8 cellular contexts compared by ENCODE assay signal in genomic region chr9:27573699-27574265, GRCh38. TPM values are rescaled to one million over a fixed set of nuclear protein-coding genes. Genes with fewer than 3 reads are reported as not detected.
DNase-seq lines count a peak whose midpoint lies in the region; ATAC-seq and TF ChIP-seq lines count a peak whose summit lies in the region.

No MANE protein-coding gene starts in this region.

- H3K9me3 Mint-ChIP-seq in activated T-cell treated with anti-CD3 and anti-CD28 coated beads, Interleukin-2, amount 50 U/mL, for 24 hours = peaks cover 3% of the 10 kb centered on the region

- H3K36me3 Mint-ChIP-seq in activated T-cell treated with anti-CD3 and anti-CD28 coated beads, Interleukin-2, amount 50 U/mL, for 24 hours (ENCODE audit: low read depth) = peaks cover 11% of the 10 kb centered on the region

- peak overlapping the region; percentile 100 for H3K27ac Mint-ChIP-seq in activated T-cell treated with anti-CD3 and anti-CD28 coated beads, Interleukin-2, amount 50 U/mL, for 24 hours

- peak; percentile 92 for TF ChIP-seq POLR2A in erythroblast (IDR thresholded peaks at IDR 0.05; ENCODE audit: low read length)

- peaks cover 38% of the 10 kb centered on the region for H3K4me1 Mint-ChIP-seq in activated T-cell treated with anti-CD3 and anti-CD28 coated beads, Interleukin-2, amount 50 U/mL, for 24 hours (ENCODE audit: low read depth)

- DNase-seq in DMS 273 (lab: John Stamatoyannopoulos, UW; ENCODE audit: unreplicated experiment) (peak; percentile 98), HuH-7.5 (ENCODE audit: low spot score) (peak; percentile 62), OCI-M2 (lab: John Stamatoyannopoulos, UW; ENCODE audit: unreplicated experiment) (peak; percentile 74), erythroblast (lab: John Stamatoyannopoulos, UW) (peak; percentile 99 to 100), mucosa of gallbladder (ENCODE audit: low spot score) (peak; percentile 99)
- DNase-seq in activated T-cell treated with anti-CD3 and anti-CD28 coated beads, Interleukin-2, amount 50 U/mL, for 24 hours = peak; percentile 89
- DNase-seq in stimulated activated CD8-positive, alpha-beta memory T cell treated with anti-CD3 and anti-CD28 coated beads, Interleukin-4, amount 100 ng/mL, for 24 hours (ENCODE audit: low read depth) = peak; percentile 85

- ATAC-seq in GM21528 (IDR thresholded peaks at IDR 0.05; ENCODE audit: low FRiP score, unreplicated experiment) = peak; percentile 91

- H3K27me3 Mint-ChIP-seq in activated T-cell treated with anti-CD3 and anti-CD28 coated beads, Interleukin-2, amount 50 U/mL, for 24 hours = peaks cover 4% of the 10 kb centered on the region

- peak overlapping the region; percentile 86 for H3K4me3 Mint-ChIP-seq in activated T-cell treated with anti-CD3 and anti-CD28 coated beads, Interleukin-2, amount 50 U/mL, for 24 hours

RNA-seq across cellular contexts. Expression of gene C9orf72, which starts 0.5 kb away (rescaled TPM):
- 12.0 TPM for total RNA-seq in mucosa of gallbladder

RNA-seq across cellular contexts. Expression of gene MOB3B, which starts 44.2 kb away (rescaled TPM):
- 19.3 TPM for total RNA-seq in mucosa of gallbladder

RNA-seq across cellular contexts. Expression of gene IFNK, which starts 49.7 kb away (rescaled TPM):
- not detected for total RNA-seq in mucosa of gallbladder

Comparison
In these comparisons a context has a peak if more than half of its experiments do, and no peak if none do; other contexts are left out.
1. Peak in every context shown above with its lines: DNase-seq and ATAC-seq.